ENCODE assay signal across 8 cellular contexts in genomic region chr15:53197426-53197839, GRCh38.
A peak's percentile ranks its signal among the peaks of the same experiment; 100 is the strongest.
DNase-seq lines count a peak whose midpoint lies in the region; ATAC-seq and TF ChIP-seq lines count a peak whose summit lies in the region.

No MANE protein-coding gene starts in this region.

- ATAC-seq in HCT116 (peak; percentile 91), HG03378 (IDR thresholded peaks at IDR 0.05; ENCODE audit: unreplicated experiment) (no peak)

- no TSS peak for BruUV-seq in HCT116 (replicated peaks; lab: Mats Ljungman, UMichigan)

- RAD21 ChIA-PET in HCT116 (lab: Charles Lee; ENCODE audit: low non-redundant PET in 1 of 2, low total read pairs in 2 of 2, uncharacterized antibody in 2 of 2, unreplicated experiment in 2 of 2): no interaction called here

- no peak overlapping the region for H3K4me3 ChIP-seq in GM12864 (ENCODE audit: low read depth, low read length)
- H3K4me3 ChIP-seq in HCT116 (replicated peaks in 1 of 2; ENCODE audit: low read depth in 1 of 2, low read length in 2 of 2): no peak overlapping the region

- no peaks in the 10 kb centered on the region for H3K9me2 ChIP-seq in HCT116 (ENCODE audit: insufficient read depth)

- no peaks in the 10 kb centered on the region for H3K79me2 ChIP-seq in HCT116 (ENCODE audit: insufficient read depth, low read length)

- no peaks in the 10 kb centered on the region for H3K36me3 ChIP-seq in HCT116 (ENCODE audit: control insufficient read depth in 1 of 2, insufficient read depth in 2 of 2, low read length in 2 of 2)

- DNase-seq in GM12864 (ENCODE audit: low read depth): peak; percentile 12
- DNase-seq in HCT116 (ENCODE audit: low read depth, low spot score): peak; percentile 24
- peak; percentile 50 for DNase-seq in NCI-H1105 (lab: John Stamatoyannopoulos, UW)
- DNase-seq in SKM-1 treated with dmso at 0.1 percent for 144 hours (lab: John Stamatoyannopoulos, UW; ENCODE audit: unreplicated experiment): peak; percentile 7
- peak; percentile 24 to 53 for DNase-seq in dermis microvascular lymphatic vessel endothelial cell (ENCODE audit: low read depth in 2 of 2)
- peak; percentile 58 to 70 for DNase-seq in lung microvascular endothelial cell (ENCODE audit: low read depth in 2 of 2)
- peak; percentile 9 for DNase-seq in stromal cell of bone marrow (ENCODE audit: low read depth)

- 0 out of 2 replicates have a peak, but pooled peaks cover 3% of the 10 kb centered on the region for H3K27me3 ChIP-seq in HCT116 (ENCODE audit: insufficient read depth, low read length)

- POLR2A ChIA-PET in HCT116 (lab: Charles Lee): no interaction called here

- no peak overlapping the region for H3K27ac ChIP-seq in HCT116 (ENCODE audit: low read depth, low read length)

- H3K9ac ChIP-seq in HCT116 (ENCODE audit: low read length): no peak overlapping the region

- H4K20me1 ChIP-seq in HCT116 (ENCODE audit: insufficient read depth): no peaks in the 10 kb centered on the region

- intact Hi-C loops in HCT116 (cut with micrococcal nuclease): loop anchor here (2.0 to 10.0 kb wide), 2 partner anchors 383 to 417 kb away; no protein-coding TSS in a partner anchor

- TF ChIP-seq CTCF in GM12864 (IDR thresholded peaks at IDR 0.05; ENCODE audit: low read depth, low read length, missing control alignments) (peak; percentile 96), HCT116 (IDR thresholded peaks at IDR 0.05 in 2 of 3, conservative IDR thresholded peaks at IDR 0.05 in 1 of 3; ENCODE audit: borderline replicate concordance in 1 of 3, insufficient read depth in 1 of 3, low read depth in 2 of 3, low read length in 2 of 3) (peak; percentile 23 to 81 (median 72); a peak in 4 of 6 replicates)

- peak; percentile 51; the same call in 1 of the 2 replicates for TF ChIP-seq RAD21 in HCT116 (IDR thresholded peaks at IDR 0.05; ENCODE audit: low read depth)

- H3K4me2 ChIP-seq in HCT116 (ENCODE audit: low read length): peak overlapping the region; percentile 25; the same call in 1 of the 2 replicates

- no peak for TF ChIP-seq POLR2A in HCT116 (IDR thresholded peaks at IDR 0.05; ENCODE audit: borderline replicate concordance, extremely low read depth, insufficient read depth, insufficient read length)

- no peaks in the 10 kb centered on the region for H3K9me3 ChIP-seq in HCT116 (ENCODE audit: control insufficient read depth in 1 of 2, insufficient read depth in 1 of 2, low read depth in 1 of 2, low read length in 2 of 2)

- CTCF ChIA-PET in HCT116 (lab: Charles Lee): interaction anchor here (0.7 to 1.0 kb wide), 2 partner anchors 417 to 938 kb away, joined by 3 read pairs; no protein-coding TSS in a partner anchor

- no peak overlapping the region for H2AFZ ChIP-seq in HCT116 (ENCODE audit: low read depth, low read length, poor library complexity, severe bottlenecking)

- no peaks in the 10 kb centered on the region for H3K4me1 ChIP-seq in HCT116 (ENCODE audit: control insufficient read depth in 1 of 2, insufficient read depth in 2 of 2, low read length in 2 of 2)

TF ChIP-seq in HCT116, 20 proteins besides CTCF, POLR2A, EP300 and RAD21:
- TF ChIP-seq EGR1 (IDR thresholded peaks at IDR 0.05; ENCODE audit: low read depth): no peak
- 0 out of 2 replicates have a peak, but pooled peaks have one; percentile 37 for TF ChIP-seq MAX (IDR thresholded peaks at IDR 0.05)

Comparison
In these comparisons a context has a peak if more than half of its experiments do, and no peak if none do; other contexts are left out.
1. DNase-seq: peak in every context shown above with its lines; median percentile 64 in lung microvascular endothelial cell; 50 in NCI-H1105; 38 in dermis microvascular lymphatic vessel endothelial cell; 24 in HCT116; 12 in GM12864; 9 in stromal cell of bone marrow; 7 in SKM-1 treated with dmso at 0.1 percent for 144 hours.